ENCODE assay signal across 8 cellular contexts in the genomic region with DNA sequence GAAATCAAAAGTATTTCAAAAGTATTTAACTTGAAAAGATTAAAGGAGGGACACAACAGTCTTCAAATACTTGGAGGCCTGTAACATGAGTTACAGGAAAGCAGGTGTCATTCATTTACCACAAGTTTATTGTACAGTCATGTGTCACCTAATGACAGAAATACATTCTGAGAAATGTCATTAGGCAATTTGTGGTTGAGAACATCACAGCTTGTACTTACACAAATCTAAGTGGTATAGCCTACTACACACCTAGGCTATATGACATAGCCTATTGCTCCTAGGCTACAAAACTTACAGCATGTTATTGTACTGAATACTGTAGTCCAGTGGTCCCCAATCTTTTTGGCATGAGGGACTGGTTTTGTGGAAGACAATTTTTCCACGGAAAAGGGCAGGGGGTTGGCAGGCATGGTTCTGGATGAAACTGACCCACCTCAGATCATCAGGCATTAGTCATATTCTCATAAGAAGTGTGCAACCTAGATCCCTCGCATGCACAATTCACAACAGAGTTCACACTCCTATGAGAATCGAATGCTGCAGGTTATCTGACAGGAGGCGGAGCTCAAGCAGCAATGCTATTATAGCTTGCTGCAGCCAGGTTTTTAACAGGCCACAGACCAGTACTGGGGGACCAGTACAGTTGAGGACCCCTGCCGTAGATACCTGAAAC. TPM values are rescaled to one million over a fixed set of nuclear protein-coding genes. Genes with fewer than 3 reads are reported as not detected.
DNase-seq lines count a peak whose midpoint lies in the region; ATAC-seq and TF ChIP-seq lines count a peak whose summit lies in the region.

No MANE protein-coding gene starts in this region.

- H3K79me2 ChIP-seq in Loucy (ENCODE audit: insufficient read depth, low read length), result peaks cover 90% of the 10 kb centered on the region

- H3K9ac ChIP-seq in Loucy (ENCODE audit: low read depth, low read length, poor library complexity, severe bottlenecking), result peak overlapping the region; percentile 13

- DNase-seq in epithelial cell of prostate (ENCODE audit: low read depth, low spot score) (no peak), AG08396 (ENCODE audit: low spot score) (no peak), NCI-H82 treated with DMSO at 0.1 percent for 48 hours (lab: John Stamatoyannopoulos, UW; ENCODE audit: unreplicated experiment) (no peak), tibial nerve (ENCODE audit: low spot score in 2 of 2) (no peak), substantia nigra (lab: John Stamatoyannopoulos, UW) (no peak)

- TF ChIP-seq EP300 in tibial nerve (IDR thresholded peaks at IDR 0.05), result no peak

- TF ChIP-seq POLR2A in tibial nerve (IDR thresholded peaks at IDR 0.05), result no peak

- TF ChIP-seq CTCF in Loucy (conservative IDR thresholded peaks at IDR 0.05; ENCODE audit: low read length) (no peak), tibial nerve (IDR thresholded peaks at IDR 0.05) (no peak)

- H3K27ac ChIP-seq in epithelial cell of prostate (peak overlapping the region; percentile 17), tibial nerve (peak overlapping the region in 1 of 4 donors; percentile 32), substantia nigra (ENCODE audit: low read depth, low read length, poor library complexity, severe bottlenecking) (no peak overlapping the region)

- H3K4me1 ChIP-seq in Loucy (ENCODE audit: insufficient read depth, low read length, poor library complexity, severe bottlenecking), result peaks cover 54% of the 10 kb centered on the region
- peaks cover 6 to 64% (median 23%) of the 10 kb centered on the region in 4 donors for H3K4me1 ChIP-seq in tibial nerve

- peaks cover 56% of the 10 kb centered on the region for H4K20me1 ChIP-seq in Loucy (ENCODE audit: insufficient read depth, low read length, poor library complexity, severe bottlenecking)

- WGBS in tibial nerve, 2 donors, result 85 to 92% methylated on average over 5 of the region's 5 CpGs

- peak overlapping the region; percentile 80 for H3K4me2 ChIP-seq in Loucy (ENCODE audit: low read depth, low read length, poor library complexity, severe bottlenecking)

- no peaks in the 10 kb centered on the region for H3K27me3 ChIP-seq in Loucy (ENCODE audit: insufficient read depth, low read length, poor library complexity, severe bottlenecking)
- H3K27me3 ChIP-seq in tibial nerve, result no peaks in the 10 kb centered on the region

- H3K36me3 ChIP-seq in Loucy (ENCODE audit: insufficient read depth, low read length) (peaks cover 4% of the 10 kb centered on the region; the same call in 1 of the 2 replicates), tibial nerve (no peaks in the 10 kb centered on the region)

- H3K4me3 ChIP-seq in Loucy (ENCODE audit: low read length, poor library complexity, severe bottlenecking) (peak overlapping the region; percentile 61), tibial nerve (no peak overlapping the region)

- no peak overlapping the region for H2AFZ ChIP-seq in Loucy (ENCODE audit: low read length)

- H3K9me2 ChIP-seq in Loucy (replicated peaks; ENCODE audit: low read depth, low read length), result no peaks in the 10 kb centered on the region

- ATAC-seq in GM18502 (IDR thresholded peaks at IDR 0.05; ENCODE audit: poor library complexity, unreplicated experiment) (peak; percentile 80), GM21737 (IDR thresholded peaks at IDR 0.05; ENCODE audit: unreplicated experiment) (peak; percentile 63)

- H3K9me3 ChIP-seq in Loucy (ENCODE audit: insufficient read depth, low read depth, low read length) (no peaks in the 10 kb centered on the region), tibial nerve (no peaks in the 10 kb centered on the region)

- H3F3A ChIP-seq in Loucy (ENCODE audit: low read depth), result peaks cover 10% of the 10 kb centered on the region; the same call in 1 of the 2 replicates

RNA-seq across cellular contexts. Expression of gene PHTF1, which starts 25.0 kb away (rescaled TPM):
- total RNA-seq in tibial nerve, result 10 to 100 TPM; 11.3 to 23.3 (median 17.9) TPM

RNA-seq across cellular contexts. Expression of gene RSBN1, which starts 28.0 kb away (rescaled TPM):
- 10 to 100 TPM; 18.9 to 33.9 (median 28.7) TPM for total RNA-seq in tibial nerve
